In the genomic region with DNA sequence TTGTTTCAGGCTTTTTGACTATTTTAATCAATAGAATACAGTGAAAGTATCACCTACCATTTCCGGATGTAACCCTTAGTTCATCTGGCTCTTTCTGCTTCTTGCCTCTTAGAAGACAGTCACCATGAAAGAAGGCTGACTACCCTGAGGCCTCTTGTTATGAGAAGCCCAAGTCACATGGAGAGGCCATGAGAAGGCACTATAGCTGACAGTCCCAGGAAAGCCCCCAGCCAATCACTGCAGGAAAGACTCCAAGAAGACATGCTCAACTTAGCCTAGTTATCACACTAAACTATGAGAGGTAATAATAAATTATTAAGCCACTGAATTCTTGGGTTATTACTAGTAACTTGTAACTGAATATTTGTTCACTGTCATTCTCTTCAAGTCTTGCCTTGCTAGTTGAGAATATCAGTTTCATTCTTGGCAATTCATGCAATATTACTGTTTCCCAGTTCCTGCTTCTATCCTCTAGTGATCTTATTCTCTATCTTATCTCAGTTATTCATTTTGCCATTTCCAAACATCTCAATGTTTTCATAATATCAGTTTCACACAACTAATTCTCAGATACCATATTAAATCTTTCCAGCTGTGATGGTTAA, we compare ENCODE assay signal across 15 cellular contexts. TPM values are rescaled to one million over a fixed set of nuclear protein-coding genes. Genes with fewer than 3 reads are reported as not detected.
DNase-seq lines count a peak whose midpoint lies in the region; ATAC-seq and FAIRE-seq lines count a peak whose summit lies in the region.
"Had no signal": no experiment of that assay in that cellular context is flagged by ENCODE, and none has a peak within 500 bp of the region (broad histone marks: within the 10 kb centered on the region; RNA-seq: fewer than 3 reads in every experiment).

No MANE protein-coding gene starts in this region.

- no peaks in the 10 kb centered on the region for H3K9me3 ChIP-seq in small intestine (ENCODE audit: control insufficient read depth, low read depth)
- H3K9me3 ChIP-seq: BLaER1 treated with 17β-estradiol and CSF1 and Interleukin-3, amounts not matched to agents 10 nM and 100 nM had no signal

- H3K4me3 ChIP-seq in small intestine (ENCODE audit: low read depth in 1 of 2, low read length in 2 of 2) = no peak overlapping the region
- H3K4me3 ChIP-seq: BLaER1 treated with 17β-estradiol and CSF1 and Interleukin-3, amounts not matched to agents 10 nM and 100 nM had no signal

- H3K27me3 ChIP-seq in small intestine (ENCODE audit: control insufficient read depth in 2 of 2, insufficient read depth in 2 of 2, low read length in 2 of 2) = no peaks in the 10 kb centered on the region
- H3K27me3 ChIP-seq: BLaER1 treated with 17β-estradiol and CSF1 and Interleukin-3, amounts not matched to agents 10 nM and 100 nM had no signal

- H3K4me1 ChIP-seq in small intestine (ENCODE audit: control insufficient read depth in 2 of 2, insufficient read depth in 1 of 2, low read depth in 1 of 2, low read length in 1 of 2) = no peaks in the 10 kb centered on the region

- no peaks in the 10 kb centered on the region for H3K36me3 Mint-ChIP-seq in stimulated activated memory B cell treated with anti-CD40 and anti-IgM and Interleukin-4, amounts not matched to agents 10 μg/mL and 1 μg/mL and 100 μg/mL, for 72 hours
- no peaks in the 10 kb centered on the region for H3K36me3 Mint-ChIP-seq in activated T-helper 17 cell treated with anti-CD3 and anti-CD28 coated beads, Interleukin-2, amount 50 U/mL, for 72 hours (ENCODE audit: low read depth)
- H3K36me3 Mint-ChIP-seq: activated naive CD4-positive, alpha-beta T cell treated with anti-CD3 and anti-CD28 coated beads, Interleukin-2, amount 50 U/mL, for 72 hours had no signal

- H3K9me3 Mint-ChIP-seq in stimulated activated memory B cell treated with anti-CD40 and anti-IgM and Interleukin-4, amounts not matched to agents 10 μg/mL and 1 μg/mL and 100 μg/mL, for 72 hours = no peaks in the 10 kb centered on the region
- no peaks in the 10 kb centered on the region for H3K9me3 Mint-ChIP-seq in activated T-helper 17 cell treated with anti-CD3 and anti-CD28 coated beads, Interleukin-2, amount 50 U/mL, for 72 hours

- H3K27ac ChIP-seq in small intestine (ENCODE audit: low read depth in 1 of 2, low read length in 1 of 2) = no peak overlapping the region
- H3K27ac ChIP-seq: BLaER1 treated with 17β-estradiol and CSF1 and Interleukin-3, amounts not matched to agents 10 nM and 100 nM had no signal

- no peak overlapping the region for H3K27ac Mint-ChIP-seq in stimulated activated memory B cell treated with anti-CD40 and anti-IgM and Interleukin-4, amounts not matched to agents 10 μg/mL and 1 μg/mL and 100 μg/mL, for 72 hours
- H3K27ac Mint-ChIP-seq in activated T-helper 17 cell treated with anti-CD3 and anti-CD28 coated beads, Interleukin-2, amount 50 U/mL, for 72 hours = no peak overlapping the region
- H3K27ac Mint-ChIP-seq: activated naive CD4-positive, alpha-beta T cell treated with anti-CD3 and anti-CD28 coated beads, Interleukin-2, amount 50 U/mL, for 72 hours had no signal

- DNase-seq in RCC 7860 (ENCODE audit: low spot score) = peak; percentile 56
- no peak for DNase-seq in small intestine
- no peak for DNase-seq in NCI-H1930 (lab: John Stamatoyannopoulos, UW)
- DNase-seq: activated CD8-positive, alpha-beta memory T cell treated with anti-CD3 and anti-CD28 coated beads for 24 hours; NCI-H187 treated with DMSO at 0.1 percent for 48 hours had no signal

- ATAC-seq in GM18858 (IDR thresholded peaks at IDR 0.05; ENCODE audit: unreplicated experiment) (peak; percentile 79), GM21390 (IDR thresholded peaks at IDR 0.05; ENCODE audit: unreplicated experiment) (peak; percentile 64), HG02973 (IDR thresholded peaks at IDR 0.05; ENCODE audit: unreplicated experiment) (peak; percentile 87)
- ATAC-seq in stimulated activated memory B cell treated with anti-CD40 and anti-IgM and Interleukin-4, amounts not matched to agents 10 μg/mL and 1 μg/mL and 100 μg/mL, for 72 hours = no peak
- no peak for ATAC-seq in activated T-helper 17 cell treated with anti-CD3 and anti-CD28 coated beads, Interleukin-2, amount 50 U/mL, for 72 hours (replicated peaks)

- no peaks in the 10 kb centered on the region for H3K27me3 Mint-ChIP-seq in stimulated activated memory B cell treated with anti-CD40 and anti-IgM and Interleukin-4, amounts not matched to agents 10 μg/mL and 1 μg/mL and 100 μg/mL, for 72 hours
- peaks cover 10% of the 10 kb centered on the region for H3K27me3 Mint-ChIP-seq in activated T-helper 17 cell treated with anti-CD3 and anti-CD28 coated beads, Interleukin-2, amount 50 U/mL, for 72 hours

- WGBS in small intestine, 3 donors = 86 to 97% (median 96%) methylated on average over 1 of the region's 1 CpG

- no peak overlapping the region for H3K4me3 Mint-ChIP-seq in stimulated activated memory B cell treated with anti-CD40 and anti-IgM and Interleukin-4, amounts not matched to agents 10 μg/mL and 1 μg/mL and 100 μg/mL, for 72 hours
- H3K4me3 Mint-ChIP-seq in activated T-helper 17 cell treated with anti-CD3 and anti-CD28 coated beads, Interleukin-2, amount 50 U/mL, for 72 hours = no peak overlapping the region

- FAIRE-seq in RCC 7860 (lab: Jason Lieb, UNC) (peak; percentile 65), small intestine (lab: Jason Lieb, UNC) (no peak)
- FAIRE-seq: colon, H1 had no signal

- H3K4me1 Mint-ChIP-seq in stimulated activated memory B cell treated with anti-CD40 and anti-IgM and Interleukin-4, amounts not matched to agents 10 μg/mL and 1 μg/mL and 100 μg/mL, for 72 hours = no peaks in the 10 kb centered on the region
- H3K4me1 Mint-ChIP-seq in activated T-helper 17 cell treated with anti-CD3 and anti-CD28 coated beads, Interleukin-2, amount 50 U/mL, for 72 hours = no peaks in the 10 kb centered on the region

- H3K36me3 ChIP-seq in small intestine (ENCODE audit: control insufficient read depth in 2 of 2, insufficient read depth in 2 of 2, low read length in 2 of 2) = no peaks in the 10 kb centered on the region
- H3K36me3 ChIP-seq: BLaER1 treated with 17β-estradiol and CSF1 and Interleukin-3, amounts not matched to agents 10 nM and 100 nM had no signal

RNA-seq across cellular contexts. Expression of a gene that starts 57.1 kb away (rescaled TPM):
- polyA plus RNA-seq in small intestine = 1 to 10 TPM; 1.3 to 8.1 (median 5.9) TPM
- total RNA-seq in activated T-helper 17 cell treated with anti-CD3 and anti-CD28 coated beads, Interleukin-2, amount 50 U/mL, for 72 hours = not detected
- total RNA-seq: activated naive CD4-positive, alpha-beta T cell treated with anti-CD3 and anti-CD28 coated beads, Interleukin-2, amount 50 U/mL, for 72 hours; H1; T-helper 1 cell treated with Interleukin-12 subunit alpha and Interleukin-12 subunit beta and Interleukin-4 antibody, amounts not matched to agents 30 ng/mL and 1 ng/mL, for 36 hours had no signal
- polyA plus RNA-seq: H1 had no signal

Comparison
In these comparisons a context has a peak if more than half of its experiments do, and no peak if none do; other contexts are left out.
1. ATAC-seq: peak in GM18858 (single experiment), GM21390 (single experiment) and HG02973 (single experiment); none in stimulated activated memory B cell treated with anti-CD40 and anti-IgM and Interleukin-4, amounts not matched to agents 10 μg/mL and 1 μg/mL and 100 μg/mL, for 72 hours (single experiment) and activated T-helper 17 cell treated with anti-CD3 and anti-CD28 coated beads, Interleukin-2, amount 50 U/mL, for 72 hours (single experiment).